Comparison of ENCODE assay signal across 20 cellular contexts in genomic region chr9:102054811-102055210, GRCh38.
"Had no signal": no experiment of that assay in that cellular context is flagged by ENCODE, and none has a peak within 500 bp of the region (broad histone marks: within the 10 kb centered on the region; RNA-seq: fewer than 3 reads in every experiment).

No MANE protein-coding gene starts in this region.

- DNase-seq: activated B cell treated with CpG ODN at 0.5 μM for 24 hours; activated CD4-positive, alpha-beta memory T cell treated with anti-CD3 and anti-CD28 coated beads for 36 hours; activated CD4-positive, alpha-beta T cell treated with anti-CD3 and anti-CD28 coated beads, Interleukin-2, amount 10 ng/mL, durations not matched to agents 7 days and 5 days; activated CD8-positive, alpha-beta memory T cell treated with anti-CD3 and anti-CD28 coated beads for 24 hours; activated gamma-delta T cell; activated naive CD4-positive, alpha-beta T cell treated with anti-CD3 and anti-CD28 coated beads for 36 hours; activated T-cell treated with anti-CD3 and anti-CD28 coated beads, Interleukin-2, amount 50 U/mL, for 48 hours; amygdala; MM.1S; NCI-H1105 treated with DMSO at 0.1 percent for 48 hours; NCI-H1436 treated with DMSO at 0.1 percent for 48 hours; NCI-H187; NCI-H2081; NCI-H510A treated with DMSO at 0.1 percent for 48 hours; NCI-H69; NK-92 treated with Interleukin-12 subunit alpha and Interleukin-12 subunit beta, amount 100 ng/mL, for 24 hours; Right ventricle myocardium superior; SJCRH30; SK-N-SH had no signal

- H3K27ac ChIP-seq: RWPE1, SJCRH30 had no signal
